6 cellular contexts compared by ENCODE assay signal in the genomic region with DNA sequence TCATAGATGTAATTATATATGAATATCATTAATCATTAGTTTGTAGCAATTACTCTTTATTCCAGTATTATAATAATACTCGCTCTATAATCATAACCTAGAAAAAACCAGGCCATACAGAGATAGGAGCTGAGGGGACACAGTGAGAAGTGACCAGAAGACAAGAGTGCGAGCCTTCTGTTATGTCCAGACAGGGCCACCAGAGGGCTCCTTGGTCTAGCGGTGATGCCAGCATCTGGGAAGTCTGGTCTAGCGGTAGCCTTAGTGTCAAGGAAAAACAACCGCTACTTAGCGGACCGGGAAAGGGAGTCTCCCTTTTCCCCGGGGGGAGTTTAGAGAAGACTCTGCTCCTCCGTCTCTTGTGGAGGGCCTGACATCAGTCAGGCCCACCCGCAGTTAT. TPM values are rescaled to one million over a fixed set of nuclear protein-coding genes. Genes with fewer than 3 reads are reported as not detected.
DNase-seq lines count a peak whose midpoint lies in the region; ATAC-seq and TF ChIP-seq lines count a peak whose summit lies in the region.
"Not testable (repeated sequence)": the region's sequence is repeated elsewhere in the genome, so short reads cannot be mapped to it uniquely, and the experiment has no call there.

No MANE protein-coding gene starts in this region.

- ATAC-seq in activated CD8-positive, alpha-beta T cell treated with anti-CD3 and anti-CD28 coated beads, Interleukin-2, amount 10 ng/mL, durations not matched to agents 7 days and 5 days = not testable (repeated sequence)

- not testable (repeated sequence) for H3K27me3 Mint-ChIP-seq in activated CD8-positive, alpha-beta T cell treated with anti-CD3 and anti-CD28 coated beads, Interleukin-2, amount 10 ng/mL, durations not matched to agents 7 days and 5 days (ENCODE audit: low read depth)

- not testable (repeated sequence) for DNase-seq in BJ (ENCODE audit: low read depth); retinal pigment epithelial cell (ENCODE audit: low read depth)
- DNase-seq in NCI-H2029 (lab: John Stamatoyannopoulos, UW) (peak; percentile 13), dermis blood vessel endothelial cell (peak; percentile 59), islet precursor cell (peak; percentile 69)
- DNase-seq in activated CD8-positive, alpha-beta T cell treated with anti-CD3 and anti-CD28 coated beads, Interleukin-2, amount 10 ng/mL, durations not matched to agents 7 days and 5 days = peak; percentile 44

- not testable (repeated sequence) for H3K9me3 Mint-ChIP-seq in activated CD8-positive, alpha-beta T cell treated with anti-CD3 and anti-CD28 coated beads, Interleukin-2, amount 10 ng/mL, durations not matched to agents 7 days and 5 days (ENCODE audit: insufficient read depth)

- POLR2A ChIA-PET in BJ (lab: Charles Lee); activated CD8-positive, alpha-beta T cell treated with anti-CD3 and anti-CD28 coated beads, Interleukin-2, amount 10 ng/mL, durations not matched to agents 7 days and 5 days (lab: Charles Lee): not testable (repeated sequence)

- H3K4me1 Mint-ChIP-seq in activated CD8-positive, alpha-beta T cell treated with anti-CD3 and anti-CD28 coated beads, Interleukin-2, amount 10 ng/mL, durations not matched to agents 7 days and 5 days (ENCODE audit: low read depth) = not testable (repeated sequence)

- H3K36me3 ChIP-seq in BJ (ENCODE audit: control insufficient read depth, insufficient read depth, low read length) = not testable (repeated sequence)

- CTCF ChIA-PET in BJ (lab: Yijun Ruan, JAX) = interaction anchor here (1.0 to 1.6 kb wide), 4 partner anchors 41 to 417 kb away, joined by 3 to 4 read pairs (median 3); no protein-coding TSS in a partner anchor
- CTCF ChIA-PET in activated CD8-positive, alpha-beta T cell treated with anti-CD3 and anti-CD28 coated beads, Interleukin-2, amount 10 ng/mL, durations not matched to agents 7 days and 5 days (lab: Charles Lee) = interaction anchor here (0.8 to 1.2 kb wide), 2 partner anchors 10 to 82 kb away, joined by 3 read pairs; no protein-coding TSS in a partner anchor

- H3K36me3 Mint-ChIP-seq in activated CD8-positive, alpha-beta T cell treated with anti-CD3 and anti-CD28 coated beads, Interleukin-2, amount 10 ng/mL, durations not matched to agents 7 days and 5 days (ENCODE audit: low read depth) = not testable (repeated sequence)

- H3K27ac Mint-ChIP-seq in activated CD8-positive, alpha-beta T cell treated with anti-CD3 and anti-CD28 coated beads, Interleukin-2, amount 10 ng/mL, durations not matched to agents 7 days and 5 days = not testable (repeated sequence)

- not testable (repeated sequence) for H3K27me3 ChIP-seq in BJ (ENCODE audit: control insufficient read depth, insufficient read depth, low read length)

- not testable (repeated sequence) for H3K4me3 ChIP-seq in BJ (ENCODE audit: low read depth, low read length); retinal pigment epithelial cell (ENCODE audit: low read length)

- TF ChIP-seq CTCF in BJ (IDR thresholded peaks at IDR 0.05; ENCODE audit: insufficient read depth, low read depth, low read length) (peak; percentile 50; the same call in 1 of the 2 replicates), retinal pigment epithelial cell (conservative IDR thresholded peaks at IDR 0.05; ENCODE audit: low read depth, low read length) (peak; percentile 49)

- not testable (repeated sequence) for H3K4me3 Mint-ChIP-seq in activated CD8-positive, alpha-beta T cell treated with anti-CD3 and anti-CD28 coated beads, Interleukin-2, amount 10 ng/mL, durations not matched to agents 7 days and 5 days

RNA-seq across cellular contexts. Expression of a gene that starts 8.3 kb away (rescaled TPM):
- polyA plus RNA-seq in BJ (2011; rRNA removed) = 7.7 and 12.0 TPM in 2 replicates
- polyA minus RNA-seq in BJ (2011; rRNA and poly(A)+ RNA removed) = 10.1 and 10.9 TPM in 2 replicates
- total RNA-seq in activated CD8-positive, alpha-beta T cell treated with anti-CD3 and anti-CD28 coated beads, Interleukin-2, amount 10 ng/mL, durations not matched to agents 7 days and 5 days = 10 to 100 TPM; 15.7 to 16.6 TPM
- total RNA-seq in dermis blood vessel endothelial cell = 14.6 and 18.1 TPM in 2 replicates

RNA-seq across cellular contexts. Expression of a gene that starts 10.9 kb away (rescaled TPM):
- polyA plus RNA-seq in BJ (2011; rRNA removed) = 4.4 and 5.0 TPM in 2 replicates
- 4.5 and 8.0 TPM in 2 replicates for polyA minus RNA-seq in BJ (2011; rRNA and poly(A)+ RNA removed)
- 10 to 100 TPM; 12.1 to 13.0 TPM for total RNA-seq in activated CD8-positive, alpha-beta T cell treated with anti-CD3 and anti-CD28 coated beads, Interleukin-2, amount 10 ng/mL, durations not matched to agents 7 days and 5 days
- 9.8 and 10.0 TPM in 2 replicates for total RNA-seq in dermis blood vessel endothelial cell

RNA-seq across cellular contexts. Expression of a gene that starts 29.3 kb away (rescaled TPM):
- polyA plus RNA-seq in BJ (2011; rRNA removed) = 1.5 and 2.1 TPM in 2 replicates
- 1.4 and 1.9 TPM in 2 replicates for polyA minus RNA-seq in BJ (2011; rRNA and poly(A)+ RNA removed)
- total RNA-seq in activated CD8-positive, alpha-beta T cell treated with anti-CD3 and anti-CD28 coated beads, Interleukin-2, amount 10 ng/mL, durations not matched to agents 7 days and 5 days = 1 to 10 TPM; 3.0 to 3.1 TPM
- total RNA-seq in dermis blood vessel endothelial cell = 1.3 and 2.4 TPM in 2 replicates

RNA-seq across cellular contexts. Expression of a gene that starts 31.2 kb away (rescaled TPM):
- 3.9 and 5.8 TPM in 2 replicates for polyA plus RNA-seq in BJ (2011; rRNA removed)
- 4.7 and 6.8 TPM in 2 replicates for polyA minus RNA-seq in BJ (2011; rRNA and poly(A)+ RNA removed)
- total RNA-seq in activated CD8-positive, alpha-beta T cell treated with anti-CD3 and anti-CD28 coated beads, Interleukin-2, amount 10 ng/mL, durations not matched to agents 7 days and 5 days = 10 to 100 TPM; 21.3 to 25.3 TPM
- 13.1 and 31.0 TPM in 2 replicates for total RNA-seq in dermis blood vessel endothelial cell

RNA-seq across cellular contexts. Expression of a gene that starts 56.5 kb away (rescaled TPM):
- polyA plus RNA-seq in BJ (2011; rRNA removed) = 2.8 and 3.3 TPM in 2 replicates
- 3.3 and 3.6 TPM in 2 replicates for polyA minus RNA-seq in BJ (2011; rRNA and poly(A)+ RNA removed)
- total RNA-seq in activated CD8-positive, alpha-beta T cell treated with anti-CD3 and anti-CD28 coated beads, Interleukin-2, amount 10 ng/mL, durations not matched to agents 7 days and 5 days = 10 to 100 TPM; 13.0 to 14.3 TPM
- 8.9 and 9.5 TPM in 2 replicates for total RNA-seq in dermis blood vessel endothelial cell
